In the genomic region with DNA sequence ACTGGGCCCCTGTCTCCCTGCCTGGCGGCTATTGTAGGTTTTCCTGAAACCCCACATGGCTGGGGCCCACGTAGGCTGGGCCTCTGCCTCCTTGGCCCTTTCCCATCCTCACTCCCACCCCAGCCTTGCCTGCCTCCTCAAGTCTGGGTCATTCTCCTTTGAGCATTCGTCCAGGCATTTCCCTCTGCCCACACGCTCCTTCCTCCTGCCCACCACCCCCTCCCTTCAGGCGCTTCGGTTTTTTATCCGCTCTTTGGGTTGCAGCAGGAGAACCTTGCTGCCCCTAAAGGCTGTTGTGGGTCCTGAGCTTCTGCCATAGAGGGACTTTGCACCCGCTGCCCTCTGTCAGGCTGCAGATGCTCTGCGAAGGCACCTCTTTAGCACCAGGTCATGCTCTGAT, we compare ENCODE assay signal across 23 cellular contexts. TPM values are rescaled to one million over a fixed set of nuclear protein-coding genes. Genes with fewer than 3 reads are reported as not detected.
"Had no signal": no experiment of that assay in that cellular context is flagged by ENCODE, and none has a peak within 500 bp of the region (broad histone marks: within the 10 kb centered on the region; RNA-seq: fewer than 3 reads in every experiment).

No MANE protein-coding gene starts in this region.

- H3K4me1 Mint-ChIP-seq: activated T-helper 17 cell treated with anti-CD3 and anti-CD28 coated beads, Interleukin-2, amount 50 U/mL, for 72 hours; T-cell had no signal

- H3K36me3 ChIP-seq: breast epithelium, Peyer's patch had no signal

- DNase-seq: activated CD4-positive, alpha-beta memory T cell treated with anti-CD3 and anti-CD28 coated beads for 36 hours; activated CD4-positive, alpha-beta T cell treated with anti-CD3 and anti-CD28 coated beads, Interleukin-2, amount 10 ng/mL, durations not matched to agents 7 days and 5 days; activated CD4-positive, CD25-positive, alpha-beta regulatory T cell; activated CD8-positive, alpha-beta memory T cell treated with anti-CD3 and anti-CD28 coated beads for 24 hours; activated gamma-delta T cell; activated naive CD4-positive, alpha-beta T cell treated with anti-CD3 and anti-CD28 coated beads for 36 hours; activated T-cell treated with anti-CD3 and anti-CD28 coated beads, Interleukin-2, amount 50 U/mL, for 48 hours; amygdala; MM.1S; NCI-H1105; NCI-H1436; NCI-H1694 treated with DMSO at 0.1 percent for 48 hours; NCI-H2081; NCI-H510A treated with DMSO at 0.1 percent for 48 hours; Peyer's patch; SHP77; T-cell; T-helper 2 cell; T1000 had no signal

- H3K27ac ChIP-seq: Peyer's patch, VCaP had no signal

- H3K4me3 ChIP-seq: breast epithelium, Peyer's patch had no signal

- H3K36me3 Mint-ChIP-seq: activated CD4-positive, alpha-beta memory T cell treated with anti-CD3 and anti-CD28 coated beads for 36 hours; activated naive CD8-positive, alpha-beta T cell; T-cell had no signal

- H3K4me1 ChIP-seq: breast epithelium, Peyer's patch had no signal

- H3K27me3 Mint-ChIP-seq: activated CD4-positive, alpha-beta memory T cell treated with anti-CD3 and anti-CD28 coated beads for 36 hours; activated naive CD8-positive, alpha-beta T cell had no signal

- H3K27ac Mint-ChIP-seq: activated CD4-positive, alpha-beta memory T cell treated with anti-CD3 and anti-CD28 coated beads for 36 hours; activated CD4-positive, alpha-beta T cell treated with anti-CD3 and anti-CD28 coated beads, Interleukin-2, amount 10 ng/mL, durations not matched to agents 7 days and 5 days; activated naive CD4-positive, alpha-beta T cell treated with anti-CD3 and anti-CD28 coated beads for 36 hours; activated naive CD8-positive, alpha-beta T cell; activated T-helper 17 cell treated with anti-CD3 and anti-CD28 coated beads, Interleukin-2, amount 50 U/mL, for 72 hours; T-cell had no signal

- H3K27me3 ChIP-seq: breast epithelium, Peyer's patch had no signal

- H3K9me3 Mint-ChIP-seq: activated CD4-positive, alpha-beta memory T cell treated with anti-CD3 and anti-CD28 coated beads for 36 hours; activated CD4-positive, alpha-beta T cell treated with anti-CD3 and anti-CD28 coated beads, Interleukin-2, amount 10 ng/mL, durations not matched to agents 7 days and 5 days; activated naive CD4-positive, alpha-beta T cell treated with anti-CD3 and anti-CD28 coated beads for 36 hours; activated T-helper 17 cell treated with anti-CD3 and anti-CD28 coated beads, Interleukin-2, amount 50 U/mL, for 72 hours; T-cell had no signal

- H3K9me3 ChIP-seq: breast epithelium, Peyer's patch had no signal

- H3K4me3 Mint-ChIP-seq: activated CD4-positive, alpha-beta memory T cell treated with anti-CD3 and anti-CD28 coated beads for 36 hours; activated CD4-positive, alpha-beta T cell treated with anti-CD3 and anti-CD28 coated beads, Interleukin-2, amount 10 ng/mL, durations not matched to agents 7 days and 5 days; activated naive CD4-positive, alpha-beta T cell treated with anti-CD3 and anti-CD28 coated beads for 36 hours; activated naive CD8-positive, alpha-beta T cell; activated T-helper 17 cell treated with anti-CD3 and anti-CD28 coated beads, Interleukin-2, amount 50 U/mL, for 72 hours; T-cell had no signal

RNA-seq across cellular contexts. Expression of a gene that starts 9.3 kb away (rescaled TPM):
- total RNA-seq: activated CD4-positive, alpha-beta memory T cell treated with anti-CD3 and anti-CD28 coated beads for 36 hours; activated CD4-positive, alpha-beta T cell treated with anti-CD3 and anti-CD28 coated beads, Interleukin-2, amount 10 ng/mL, durations not matched to agents 7 days and 5 days; activated naive CD4-positive, alpha-beta T cell treated with anti-CD3 and anti-CD28 coated beads for 36 hours; activated T-helper 17 cell treated with anti-CD3 and anti-CD28 coated beads, Interleukin-2, amount 50 U/mL, for 72 hours had no signal
